Comparison of ENCODE assay signal across 8 cellular contexts in the genomic region with DNA sequence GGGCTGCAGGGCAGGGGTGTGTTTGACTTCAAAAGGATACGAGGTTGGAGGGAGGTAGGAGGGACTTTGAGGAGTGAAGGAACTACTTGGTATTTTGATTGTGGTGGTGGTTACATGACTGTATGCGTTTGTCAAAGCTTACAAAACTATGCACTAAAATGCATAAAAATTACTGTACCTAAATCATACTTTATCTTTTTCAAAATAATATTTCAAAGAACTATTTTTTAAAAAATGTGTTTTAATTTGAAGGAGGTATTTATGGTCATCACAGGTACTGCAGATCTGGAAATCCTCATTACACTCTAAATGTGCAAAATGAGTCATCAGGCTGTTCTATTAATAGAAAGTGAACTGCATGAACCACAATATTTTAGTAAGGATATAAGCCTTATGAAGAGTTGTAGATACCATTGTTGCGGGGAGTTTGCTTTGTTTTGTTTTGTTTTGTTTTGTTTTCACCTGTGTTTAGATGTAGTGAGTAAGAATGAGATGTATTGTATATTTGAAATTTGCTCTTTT.
DNase-seq lines count a peak whose midpoint lies in the region; ATAC-seq, FAIRE-seq and TF ChIP-seq lines count a peak whose summit lies in the region.

No MANE protein-coding gene starts in this region.

- TF ChIP-seq CTCF in DND-41 (IDR thresholded peaks at IDR 0.05; ENCODE audit: borderline replicate concordance, extremely low read depth, low read length, poor library complexity, severe bottlenecking) (no peak), KMS-11 (conservative IDR thresholded peaks at IDR 0.05; ENCODE audit: low read depth, low read length) (0 out of 2 replicates have a peak, but pooled peaks have one; percentile 38), bronchial epithelial cell (IDR thresholded peaks at IDR 0.05; ENCODE audit: insufficient read depth, low read length, severe bottlenecking) (no peak), omental fat pad (IDR thresholded peaks at IDR 0.05) (no peak)

- no peak overlapping the region for H3K9ac ChIP-seq in DND-41 (ENCODE audit: low read depth, low read length)
- H3K9ac ChIP-seq in KMS-11, result peak overlapping the region; percentile 2; the same call in 1 of the 2 replicates

- no peak overlapping the region for H3K4me3 ChIP-seq in DND-41 (ENCODE audit: low read depth in 1 of 2, low read length in 2 of 2)
- H3K4me3 ChIP-seq in KMS-11 (IDR thresholded peaks at IDR 0.05; ENCODE audit: insufficient read depth, low read depth, low read length), result no peak overlapping the region
- H3K4me3 ChIP-seq in bronchial epithelial cell (ENCODE audit: low read depth, low read length), result no peak overlapping the region

- no peak for FAIRE-seq in bronchial epithelial cell (lab: Jason Lieb, UNC)

- DNase-seq in DND-41, result no peak
- DNase-seq in bronchial epithelial cell (ENCODE audit: low read depth), result peak; percentile 78
- no peak for DNase-seq in omental fat pad (ENCODE audit: low spot score)
- DNase-seq in cortex of kidney (lab: John Stamatoyannopoulos, UW), result no peak
- no peak for DNase-seq in NCI-H2171 (lab: John Stamatoyannopoulos, UW)
- no peak for DNase-seq in HUDEP-2 (lab: John Stamatoyannopoulos, UW; ENCODE audit: unreplicated experiment in 76 of 76)

- H3K4me2 ChIP-seq in DND-41 (ENCODE audit: insufficient read depth, low read length), result no peak overlapping the region
- H3K4me2 ChIP-seq in KMS-11, result peak overlapping the region; percentile 52

- no peak overlapping the region for H3K27ac ChIP-seq in DND-41 (ENCODE audit: low read length)
- peak overlapping the region; percentile 33; the same call in 1 of the 2 replicates for H3K27ac ChIP-seq in KMS-11

- H3K4me1 ChIP-seq in DND-41 (ENCODE audit: insufficient read depth, low read length) (peaks cover 16% of the 10 kb centered on the region), KMS-11 (ENCODE audit: low read depth, poor library complexity, severe bottlenecking) (peaks cover 69% of the 10 kb centered on the region)

- H4K20me1 ChIP-seq in DND-41 (ENCODE audit: insufficient read depth, low read length) (no peaks in the 10 kb centered on the region), KMS-11 (ENCODE audit: insufficient read depth) (no peaks in the 10 kb centered on the region)

- no peaks in the 10 kb centered on the region for H3K9me3 ChIP-seq in DND-41 (ENCODE audit: insufficient read depth, low read length, severe bottlenecking)

- no peak overlapping the region for H2AFZ ChIP-seq in DND-41 (ENCODE audit: low read depth, low read length)
- H2AFZ ChIP-seq in KMS-11 (ENCODE audit: low read depth), result peak overlapping the region; percentile 25

- no peaks in the 10 kb centered on the region for H3K36me3 ChIP-seq in DND-41 (ENCODE audit: insufficient read depth, low read length)
- no peaks in the 10 kb centered on the region for H3K36me3 ChIP-seq in KMS-11 (ENCODE audit: insufficient read depth)
- H3K36me3 ChIP-seq in bronchial epithelial cell (ENCODE audit: control insufficient read depth, insufficient read depth, low read length), result no peaks in the 10 kb centered on the region

- H3K27me3 ChIP-seq in DND-41 (ENCODE audit: insufficient read depth, low read length, poor library complexity), result no peaks in the 10 kb centered on the region
- H3K27me3 ChIP-seq in KMS-11 (ENCODE audit: insufficient read depth, low read depth), result no peaks in the 10 kb centered on the region
- no peaks in the 10 kb centered on the region for H3K27me3 ChIP-seq in bronchial epithelial cell (ENCODE audit: control insufficient read depth, insufficient read depth, low read length)

- no peaks in the 10 kb centered on the region for H3K79me2 ChIP-seq in DND-41 (ENCODE audit: insufficient read depth, low read length)
- H3K79me2 ChIP-seq in KMS-11 (ENCODE audit: insufficient read depth, low read depth), result no peaks in the 10 kb centered on the region

- peak; percentile 56 for ATAC-seq in DND-41 (ENCODE audit: insufficient read depth, low read depth)
- ATAC-seq in GM21515 (IDR thresholded peaks at IDR 0.05; ENCODE audit: unreplicated experiment), result peak; percentile 76
- peak; percentile 77 for ATAC-seq in omental fat pad (ENCODE audit: low FRiP score)
